ENCODE assay signal across 1 cellular context in the genomic region with DNA sequence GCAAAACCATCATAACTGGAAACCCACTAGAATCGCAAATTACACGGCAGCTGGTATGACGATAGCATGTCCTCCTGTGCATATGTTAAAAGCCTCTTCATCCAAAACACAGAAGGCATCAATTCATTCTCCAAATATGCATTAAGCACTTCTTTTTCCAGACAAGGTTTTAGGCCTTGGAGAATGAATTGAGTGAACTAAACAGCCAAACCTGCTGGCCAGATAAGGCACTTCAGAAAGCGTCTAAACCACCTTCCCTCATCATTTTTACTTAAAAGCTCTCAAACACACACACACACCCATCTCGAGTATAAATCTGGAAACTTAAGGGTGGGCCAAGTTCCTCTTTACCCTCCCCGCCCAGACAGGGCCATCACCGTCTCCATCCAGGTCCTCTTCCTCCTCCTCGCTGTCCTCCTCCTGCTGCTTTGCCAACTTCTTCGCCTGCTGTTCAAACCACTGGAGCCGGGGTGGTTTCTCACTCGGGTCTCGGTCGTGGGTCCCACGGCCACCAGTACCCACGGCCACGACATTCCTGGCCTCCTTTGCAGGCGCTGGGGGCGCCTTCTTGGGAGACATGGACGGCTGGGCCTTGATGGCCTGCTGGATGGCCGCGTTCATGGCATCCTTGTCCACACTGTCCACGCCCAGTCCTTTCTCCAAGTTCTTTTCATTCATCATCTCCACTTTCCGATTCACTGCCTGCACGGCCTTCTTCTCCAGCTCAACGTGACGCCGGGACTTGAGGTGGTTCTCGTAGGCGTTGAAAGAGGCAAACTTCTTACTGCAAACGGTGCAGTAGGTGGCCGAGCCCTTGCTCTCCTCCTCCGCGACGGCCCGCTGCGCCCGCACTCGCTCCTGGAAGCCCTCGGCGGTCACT.
TF ChIP-seq lines count a peak whose summit lies in the region.

No MANE protein-coding gene starts in this region.

TF ChIP-seq in WTC11, 78 proteins besides CTCF, POLR2A, EP300 and RAD21 (continued from another document):
- TF ChIP-seq, protein P1, sequence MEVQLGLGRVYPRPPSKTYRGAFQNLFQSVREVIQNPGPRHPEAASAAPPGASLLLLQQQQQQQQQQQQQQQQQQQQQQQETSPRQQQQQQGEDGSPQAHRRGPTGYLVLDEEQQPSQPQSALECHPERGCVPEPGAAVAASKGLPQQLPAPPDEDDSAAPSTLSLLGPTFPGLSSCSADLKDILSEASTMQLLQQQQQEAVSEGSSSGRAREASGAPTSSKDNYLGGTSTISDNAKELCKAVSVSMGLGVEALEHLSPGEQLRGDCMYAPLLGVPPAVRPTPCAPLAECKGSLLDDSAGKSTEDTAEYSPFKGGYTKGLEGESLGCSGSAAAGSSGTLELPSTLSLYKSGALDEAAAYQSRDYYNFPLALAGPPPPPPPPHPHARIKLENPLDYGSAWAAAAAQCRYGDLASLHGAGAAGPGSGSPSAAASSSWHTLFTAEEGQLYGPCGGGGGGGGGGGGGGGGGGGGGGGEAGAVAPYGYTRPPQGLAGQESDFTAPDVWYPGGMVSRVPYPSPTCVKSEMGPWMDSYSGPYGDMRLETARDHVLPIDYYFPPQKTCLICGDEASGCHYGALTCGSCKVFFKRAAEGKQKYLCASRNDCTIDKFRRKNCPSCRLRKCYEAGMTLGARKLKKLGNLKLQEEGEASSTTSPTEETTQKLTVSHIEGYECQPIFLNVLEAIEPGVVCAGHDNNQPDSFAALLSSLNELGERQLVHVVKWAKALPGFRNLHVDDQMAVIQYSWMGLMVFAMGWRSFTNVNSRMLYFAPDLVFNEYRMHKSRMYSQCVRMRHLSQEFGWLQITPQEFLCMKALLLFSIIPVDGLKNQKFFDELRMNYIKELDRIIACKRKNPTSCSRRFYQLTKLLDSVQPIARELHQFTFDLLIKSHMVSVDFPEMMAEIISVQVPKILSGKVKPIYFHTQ (CRISPR knock-in tag; IDR thresholded peaks at IDR 0.05), result no peak
- TF ChIP-seq, protein P2, sequence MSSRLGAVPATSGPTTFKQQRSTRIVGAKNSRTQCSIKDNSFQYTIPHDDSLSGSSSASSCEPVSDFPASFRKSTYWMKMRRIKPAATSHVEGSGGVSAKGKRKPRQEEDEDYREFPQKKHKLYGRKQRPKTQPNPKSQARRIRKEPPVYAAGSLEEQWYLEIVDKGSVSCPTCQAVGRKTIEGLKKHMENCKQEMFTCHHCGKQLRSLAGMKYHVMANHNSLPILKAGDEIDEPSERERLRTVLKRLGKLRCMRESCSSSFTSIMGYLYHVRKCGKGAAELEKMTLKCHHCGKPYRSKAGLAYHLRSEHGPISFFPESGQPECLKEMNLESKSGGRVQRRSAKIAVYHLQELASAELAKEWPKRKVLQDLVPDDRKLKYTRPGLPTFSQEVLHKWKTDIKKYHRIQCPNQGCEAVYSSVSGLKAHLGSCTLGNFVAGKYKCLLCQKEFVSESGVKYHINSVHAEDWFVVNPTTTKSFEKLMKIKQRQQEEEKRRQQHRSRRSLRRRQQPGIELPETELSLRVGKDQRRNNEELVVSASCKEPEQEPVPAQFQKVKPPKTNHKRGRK (CRISPR knock-in tag; IDR thresholded peaks at IDR 0.05; ENCODE audit: borderline replicate concordance), result no peak
- TF ChIP-seq SMAD4 (CRISPR knock-in tag; IDR thresholded peaks at IDR 0.05), result no peak
